ENCODE assay signal across 8 cellular contexts in the genomic region with DNA sequence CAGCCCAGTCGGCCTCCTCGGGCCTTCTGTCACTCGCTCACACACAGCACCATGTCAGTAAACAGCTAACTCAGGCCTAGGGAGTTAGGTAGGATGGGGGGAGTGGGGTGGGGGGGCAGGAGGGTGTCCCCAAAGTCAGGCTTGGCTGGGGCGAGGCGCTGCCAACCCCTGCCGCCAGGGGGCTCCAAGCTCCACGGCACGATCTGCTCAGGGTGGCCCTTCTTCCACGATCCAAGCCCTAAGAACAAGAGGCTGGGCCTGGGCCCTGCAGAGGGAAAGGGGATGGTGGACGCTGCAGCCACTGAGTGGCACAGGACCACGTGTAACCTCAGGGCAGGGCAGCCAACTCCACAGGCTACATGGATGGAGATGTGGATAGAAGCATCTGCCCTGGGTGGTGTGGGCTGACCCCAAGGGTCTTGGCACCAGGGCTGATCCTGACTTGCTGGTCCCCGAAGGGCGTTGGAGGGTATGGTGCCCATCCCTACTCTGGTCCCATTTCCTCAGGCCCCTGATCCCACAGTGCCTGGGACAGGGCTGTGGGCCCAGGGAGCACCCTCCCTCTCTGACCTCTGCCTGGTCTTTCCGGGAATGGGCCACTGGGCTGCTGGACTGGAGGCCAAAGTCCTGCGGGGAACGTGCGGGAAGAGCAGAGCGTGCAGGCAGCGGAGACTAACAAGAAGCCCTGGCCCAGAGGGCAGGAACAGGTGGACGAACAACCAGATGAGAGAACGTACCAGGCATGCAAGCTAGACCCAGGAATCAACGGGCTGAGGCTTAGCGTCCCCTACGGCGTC. TPM values are rescaled to one million over a fixed set of nuclear protein-coding genes. Genes with fewer than 3 reads are reported as not detected.
A peak's percentile ranks its signal among the peaks of the same experiment; 100 is the strongest.
DNase-seq lines count a peak whose midpoint lies in the region; ATAC-seq and TF ChIP-seq lines count a peak whose summit lies in the region.

No MANE protein-coding gene starts in this region.

- H4K20me1 ChIP-seq in smooth muscle cell (ENCODE audit: low read depth) = no peaks in the 10 kb centered on the region

- DNase-seq in COR-L47 (lab: John Stamatoyannopoulos, UW) = peak; percentile 51
- DNase-seq in HT1080 (ENCODE audit: low read depth) = peak; percentile 44
- DNase-seq in T-helper 2 cell = peak; percentile 56 to 70 (median 69)
- DNase-seq in amygdala (lab: John Stamatoyannopoulos, UW) = peak in 39 of 56 donors; percentile 25 to 77 (median 50)
- peak; percentile 83 for DNase-seq in hepatic stellate cell (ENCODE audit: low spot score)
- DNase-seq in smooth muscle cell (lab: John Stamatoyannopoulos, UW; ENCODE audit: unreplicated experiment) = peak; percentile 37

- no peak overlapping the region for H3K4me2 ChIP-seq in smooth muscle cell

- H3K4me1 ChIP-seq in smooth muscle cell (ENCODE audit: low read depth) = peaks cover 6% of the 10 kb centered on the region

- H3K27ac ChIP-seq in smooth muscle cell (ENCODE audit: low read depth) = no peak overlapping the region

- H3K27me3 ChIP-seq in smooth muscle cell (ENCODE audit: low read depth) = no peaks in the 10 kb centered on the region

- no peaks in the 10 kb centered on the region for H3F3A ChIP-seq in smooth muscle cell (ENCODE audit: low read depth)

- H2AFZ ChIP-seq in smooth muscle cell (ENCODE audit: low read depth) = no peak overlapping the region

- H3K79me2 ChIP-seq in smooth muscle cell (ENCODE audit: low read depth) = no peaks in the 10 kb centered on the region

- no peaks in the 10 kb centered on the region for H3K9me3 ChIP-seq in smooth muscle cell (replicated peaks; ENCODE audit: low read depth)

- WGBS in smooth muscle cell (ENCODE audit: low lambda C conversion rate) = 74% methylated on average over 24 of the region's 25 CpGs

- no peak for ATAC-seq in GM21515 (IDR thresholded peaks at IDR 0.05; ENCODE audit: unreplicated experiment)
- no peak for ATAC-seq in HG03354 (IDR thresholded peaks at IDR 0.05; ENCODE audit: poor library complexity, severe bottlenecking, unreplicated experiment)

- H3K36me3 ChIP-seq in smooth muscle cell (ENCODE audit: low read depth) = no peaks in the 10 kb centered on the region

- peak; percentile 97 for TF ChIP-seq CTCF in smooth muscle cell (IDR thresholded peaks at IDR 0.05; ENCODE audit: borderline replicate concordance, insufficient read depth, poor library complexity, severe bottlenecking)

- no peak overlapping the region for H3K4me3 ChIP-seq in smooth muscle cell

- H3K9ac ChIP-seq in smooth muscle cell (ENCODE audit: low read depth) = no peak overlapping the region

RNA-seq across cellular contexts. Expression of a gene that starts 29.1 kb away (rescaled TPM):
- 94.5 and 120 TPM in 2 replicates for total RNA-seq in HT1080 (2014; rRNA removed; shearing (Covaris generic))
- polyA plus RNA-seq in HT1080 (2015; cell fraction: cytosol; rRNA removed) = 40.5 and 56.9 TPM in 2 replicates
- 76.8 and 78.5 TPM in 2 replicates for polyA plus RNA-seq in HT1080 (2015; cell fraction: nucleus; rRNA removed)
- total RNA-seq in smooth muscle cell = 0.36 TPM in 1 of 2 replicates, not detected in the other
- 0.99 and 3.2 TPM in 2 replicates for polyA plus RNA-seq in smooth muscle cell

RNA-seq across cellular contexts. Expression of a gene that starts 29.1 kb away (rescaled TPM):
- total RNA-seq in HT1080 (2014; rRNA removed; shearing (Covaris generic)) = 154 and 165 TPM in 2 replicates
- 238 and 253 TPM in 2 replicates for polyA plus RNA-seq in HT1080 (2015; cell fraction: cytosol; rRNA removed)
- 124 and 147 TPM in 2 replicates for polyA plus RNA-seq in HT1080 (2015; cell fraction: nucleus; rRNA removed)
- 4.1 and 9.9 TPM in 2 replicates for total RNA-seq in smooth muscle cell
- 6.2 and 34.1 TPM in 2 replicates for polyA plus RNA-seq in smooth muscle cell

RNA-seq across cellular contexts. Expression of a gene that starts 45.9 kb away (rescaled TPM):
- total RNA-seq in HT1080 (2014; rRNA removed; shearing (Covaris generic)) = 3.7 and 8.4 TPM in 2 replicates
- polyA plus RNA-seq in HT1080 (2015; cell fraction: cytosol; rRNA removed) = 2.7 and 3.2 TPM in 2 replicates
- polyA plus RNA-seq in HT1080 (2015; cell fraction: nucleus; rRNA removed) = 17.3 and 19.9 TPM in 2 replicates
- 7.1 and 10.6 TPM in 2 replicates for total RNA-seq in smooth muscle cell
- 5.4 and 11.1 TPM in 2 replicates for polyA plus RNA-seq in smooth muscle cell

RNA-seq across cellular contexts. Expression of a gene that starts 50.2 kb away (rescaled TPM):
- total RNA-seq in HT1080 (2014; rRNA removed; shearing (Covaris generic)) = 17.2 and 18.8 TPM in 2 replicates
- polyA plus RNA-seq in HT1080 (2015; cell fraction: cytosol; rRNA removed) = 13.9 and 17.9 TPM in 2 replicates
- 19.0 and 23.6 TPM in 2 replicates for polyA plus RNA-seq in HT1080 (2015; cell fraction: nucleus; rRNA removed)
- total RNA-seq in smooth muscle cell = 10.8 and 13.1 TPM in 2 replicates
- polyA plus RNA-seq in smooth muscle cell = 14.7 and 20.4 TPM in 2 replicates

Comparison
In these comparisons a context has a peak if more than half of its experiments do, and no peak if none do; other contexts are left out.
1. RNA of a gene that starts 29.1 kb away (total RNA-seq): 94.5 to 120 TPM in HT1080; 0.36 TPM in smooth muscle cell; every median in the first group is over 10 times any median in the second.
2. RNA of a gene that starts 29.1 kb away (total RNA-seq): 154 to 165 TPM in HT1080; 4.1 to 9.9 TPM in smooth muscle cell; every median in the first group is over 10 times any median in the second.
3. Peak in every context shown above with its lines, with median percentiles within 50 percentile points of each other: DNase-seq.